ENCODE assay signal across 24 cellular contexts in genomic region chr1:98921817-98922216, GRCh38.
"Had no signal": no experiment of that assay in that cellular context is flagged by ENCODE, and none has a peak within 500 bp of the region (broad histone marks: within the 10 kb centered on the region; RNA-seq: fewer than 3 reads in every experiment).

No MANE protein-coding gene starts in this region.

- DNase-seq: activated CD4-positive, alpha-beta T cell treated with anti-CD3 and anti-CD28 coated beads, Interleukin-2, amount 50 U/mL, for 1 hour; activated CD4-positive, CD25-positive, alpha-beta regulatory T cell treated with anti-CD3 and anti-CD28 coated beads, Interleukin-2, amount 50 U/mL, for 72 hours; activated CD8-positive, alpha-beta T cell treated with anti-CD3 and anti-CD28 coated beads, Interleukin-2, amount 10 ng/mL, durations not matched to agents 7 days and 5 days; activated naive CD4-positive, alpha-beta T cell; adrenal gland; brain microvascular endothelial cell; effector memory CD4-positive, alpha-beta T cell; esophagus squamous epithelium; naive thymus-derived CD4-positive, alpha-beta T cell; occipital lobe; posterior cingulate gyrus; right lobe of liver; stimulated activated CD4-positive, alpha-beta T cell treated with anti-CD3 and anti-CD28 coated beads, Interleukin-1b, Interleukin-23, amount 100 ng/mL, for 48 hours; stimulated activated naive CD8-positive, alpha-beta T cell treated with anti-CD3 and anti-CD28 coated beads, Interleukin-15, amount 100 ng/mL, for 72 hours; tibial artery; WERI-Rb-1 had no signal

- H3K9me3 Mint-ChIP-seq: central memory CD8-positive, alpha-beta T cell; neural crest cell; stimulated activated naive CD8-positive, alpha-beta T cell treated with anti-CD3 and anti-CD28 coated beads, Interleukin-15, amount 100 ng/mL, for 72 hours; T-helper 2 cell treated with Interferon-gamma antibody and Interleukin-4, amounts not matched to agents 5 μg/mL and 100 μg/mL, for 36 hours had no signal

- H3K27me3 Mint-ChIP-seq: activated naive CD8-positive, alpha-beta T cell; central memory CD8-positive, alpha-beta T cell; stimulated activated naive CD8-positive, alpha-beta T cell treated with anti-CD3 and anti-CD28 coated beads, Interleukin-15, amount 100 ng/mL, for 72 hours had no signal

- H3K4me1 ChIP-seq: adrenal gland, ascending aorta, esophagus squamous epithelium, right lobe of liver, tibial artery had no signal

- H3K4me3 ChIP-seq: adrenal gland, ascending aorta, esophagus squamous epithelium, lung, right lobe of liver, skin epidermis, tibial artery had no signal

- H3K36me3 Mint-ChIP-seq: activated naive CD8-positive, alpha-beta T cell had no signal

- H3K9me3 ChIP-seq: adrenal gland, ascending aorta, esophagus squamous epithelium, right lobe of liver, tibial artery had no signal

- H3K4me3 Mint-ChIP-seq: activated CD8-positive, alpha-beta T cell treated with anti-CD3 and anti-CD28 coated beads, Interleukin-2, amount 10 ng/mL, durations not matched to agents 7 days and 5 days; activated naive CD8-positive, alpha-beta T cell; central memory CD8-positive, alpha-beta T cell; naive thymus-derived CD4-positive, alpha-beta T cell; neural crest cell; stimulated activated naive CD8-positive, alpha-beta T cell treated with anti-CD3 and anti-CD28 coated beads, Interleukin-15, amount 100 ng/mL, for 72 hours; T-helper 2 cell treated with Interferon-gamma antibody and Interleukin-4, amounts not matched to agents 5 μg/mL and 100 μg/mL, for 36 hours had no signal

- H3K27ac Mint-ChIP-seq: activated CD8-positive, alpha-beta T cell treated with anti-CD3 and anti-CD28 coated beads, Interleukin-2, amount 10 ng/mL, durations not matched to agents 7 days and 5 days; activated naive CD8-positive, alpha-beta T cell; naive thymus-derived CD4-positive, alpha-beta T cell; T-helper 2 cell treated with Interferon-gamma antibody and Interleukin-4, amounts not matched to agents 5 μg/mL and 100 μg/mL, for 36 hours had no signal

- H3K4me1 Mint-ChIP-seq: neural crest cell had no signal

- H3K36me3 ChIP-seq: adrenal gland, ascending aorta, brain microvascular endothelial cell, esophagus squamous epithelium, right lobe of liver, tibial artery, WERI-Rb-1 had no signal

- H3K27ac ChIP-seq: adrenal gland, ascending aorta, brain microvascular endothelial cell, esophagus squamous epithelium, right lobe of liver, skin epidermis, tibial artery, WERI-Rb-1 had no signal

- H3K27me3 ChIP-seq: adrenal gland, ascending aorta, brain microvascular endothelial cell, esophagus squamous epithelium, right lobe of liver, tibial artery had no signal

- ATAC-seq: activated CD8-positive, alpha-beta T cell treated with anti-CD3 and anti-CD28 coated beads, Interleukin-2, amount 10 ng/mL, durations not matched to agents 7 days and 5 days; left lobe of liver; naive thymus-derived CD4-positive, alpha-beta T cell; right lobe of liver; stimulated activated naive CD8-positive, alpha-beta T cell treated with anti-CD3 and anti-CD28 coated beads, Interleukin-15, amount 100 ng/mL, for 72 hours had no signal
